28 cellular contexts compared by ENCODE assay signal in genomic region chr13:69107436-69107835, GRCh38.
"Had no signal": no experiment of that assay in that cellular context is flagged by ENCODE, and none has a peak within 500 bp of the region (broad histone marks: within the 10 kb centered on the region; RNA-seq: fewer than 3 reads in every experiment).

No MANE protein-coding gene starts in this region.

- H3K4me3 ChIP-seq: stomach, suprapubic skin, testis, thoracic aorta, thyroid gland, tibial artery, tibial nerve, transverse colon, upper lobe of left lung, upper lobe of right lung, uterus, vagina had no signal

- H3K27me3 Mint-ChIP-seq: stimulated activated memory B cell treated with anti-CD40 and anti-IgM and Interleukin-4, amounts not matched to agents 10 μg/mL and 1 μg/mL and 100 μg/mL, for 72 hours; stimulated activated naive B cell treated with anti-CD40 and anti-IgM and Interleukin-4, amounts not matched to agents 10 μg/mL and 1 μg/mL and 100 μg/mL, for 72 hours; stimulated activated naive CD8-positive, alpha-beta T cell treated with anti-CD3 and anti-CD28 coated beads, Interleukin-15, amount 100 ng/mL, for 72 hours; stimulated activated naive CD8-positive, alpha-beta T cell treated with anti-CD3 and anti-CD28 coated beads, Interleukin-15, Interleukin-2, amounts not matched to agents 100 ng/mL and 50 ng/mL, for 24 hours; type B pancreatic cell had no signal

- H3K27me3 ChIP-seq: stomach, suprapubic skin, testis, thyroid gland, tibial artery, tibial nerve, transverse colon, upper lobe of left lung, upper lobe of right lung, uterus, vagina had no signal

- H3K4me1 ChIP-seq: stomach, suprapubic skin, testis, thyroid gland, tibial artery, tibial nerve, transverse colon, upper lobe of left lung, upper lobe of right lung, uterus, vagina had no signal

- ATAC-seq: stimulated activated effector memory CD8-positive, alpha-beta T cell treated with anti-CD3 and anti-CD28 coated beads, Interleukin-12 subunit alpha, Interleukin-12 subunit beta, amount 100 ng/mL, for 72 hours; stimulated activated memory B cell treated with anti-CD40 and anti-IgM and Interleukin-4, amounts not matched to agents 10 μg/mL and 1 μg/mL and 100 μg/mL, for 72 hours; stimulated activated naive B cell treated with anti-CD40 and anti-IgM and Interleukin-4, amounts not matched to agents 10 μg/mL and 1 μg/mL and 100 μg/mL, for 72 hours; stimulated activated naive CD8-positive, alpha-beta T cell treated with anti-CD3 and anti-CD28 coated beads, Interleukin-15, amount 100 ng/mL, for 72 hours; stimulated activated naive CD8-positive, alpha-beta T cell treated with anti-CD3 and anti-CD28 coated beads, Interleukin-15, Interleukin-2, amounts not matched to agents 100 U/mL and 50 U/mL, for 24 hours; upper lobe of right lung had no signal

- H3K27ac Mint-ChIP-seq: stimulated activated effector memory CD8-positive, alpha-beta T cell treated with anti-CD3 and anti-CD28 coated beads, Interleukin-12 subunit alpha, Interleukin-12 subunit beta, amount 100 ng/mL, for 72 hours; stimulated activated memory B cell treated with anti-CD40 and anti-IgM and Interleukin-4, amounts not matched to agents 10 μg/mL and 1 μg/mL and 100 μg/mL, for 72 hours; stimulated activated naive B cell treated with anti-CD40 and anti-IgM and Interleukin-4, amounts not matched to agents 10 μg/mL and 1 μg/mL and 100 μg/mL, for 72 hours; stimulated activated naive CD8-positive, alpha-beta T cell treated with anti-CD3 and anti-CD28 coated beads, Interleukin-15, amount 100 ng/mL, for 72 hours; stimulated activated naive CD8-positive, alpha-beta T cell treated with anti-CD3 and anti-CD28 coated beads, Interleukin-15, Interleukin-2, amounts not matched to agents 100 ng/mL and 50 ng/mL, for 24 hours; type B pancreatic cell had no signal

- H3K9me3 Mint-ChIP-seq: type B pancreatic cell had no signal

- H3K36me3 Mint-ChIP-seq: stimulated activated effector memory CD8-positive, alpha-beta T cell treated with anti-CD3 and anti-CD28 coated beads, Interleukin-12 subunit alpha, Interleukin-12 subunit beta, amount 100 ng/mL, for 72 hours; stimulated activated memory B cell treated with anti-CD40 and anti-IgM and Interleukin-4, amounts not matched to agents 10 μg/mL and 1 μg/mL and 100 μg/mL, for 72 hours; stimulated activated naive B cell treated with anti-CD40 and anti-IgM and Interleukin-4, amounts not matched to agents 10 μg/mL and 1 μg/mL and 100 μg/mL, for 72 hours; type B pancreatic cell had no signal

- DNase-seq: stimulated activated CD4-positive, alpha-beta T cell treated with anti-CD3 and anti-CD28 coated beads, Interleukin-2, amount 100 ng/mL, for 48 hours; stimulated activated CD4-positive, alpha-beta T cell treated with anti-CD3 and anti-CD28 coated beads, Interleukin-4, amount 100 ng/mL, for 1 hour; stimulated activated CD4-positive, alpha-beta T cell treated with anti-CD3 and anti-CD28 coated beads, Interleukin-4, amount 100 ng/mL, for 24 hours; stimulated activated CD4-positive, alpha-beta T cell treated with anti-CD3 and anti-CD28 coated beads, Interleukin-4, amount 100 ng/mL, for 4 hours; stimulated activated CD8-positive, alpha-beta memory T cell treated with anti-CD3 and anti-CD28 coated beads, Interleukin-4, amount 100 ng/mL, for 48 hours; stimulated activated naive B cell treated with anti-CD40 and anti-IgM and Interleukin-4, amounts not matched to agents 10 μg/mL and 1 μg/mL and 100 μg/mL, for 72 hours; stimulated activated naive CD4-positive, alpha-beta T cell; stimulated activated naive CD4-positive, alpha-beta T cell treated with Interleukin-2 at 50 U/mL for 16 hours; stimulated activated naive CD8-positive, alpha-beta T cell treated with anti-CD3 and anti-CD28 coated beads, Interleukin-15, amount 100 ng/mL, for 72 hours; stimulated activated naive CD8-positive, alpha-beta T cell treated with anti-CD3 and anti-CD28 coated beads, Interleukin-15, Interleukin-2, amounts not matched to agents 100 U/mL and 50 U/mL, for 24 hours; stomach; substantia nigra; testis; thyroid gland; tibial artery; transverse colon; trophoblast cell; upper lobe of left lung; upper lobe of right lung; uterus had no signal

- H3K4me3 Mint-ChIP-seq: stimulated activated effector memory CD8-positive, alpha-beta T cell treated with anti-CD3 and anti-CD28 coated beads, Interleukin-12 subunit alpha, Interleukin-12 subunit beta, amount 100 ng/mL, for 72 hours; stimulated activated memory B cell treated with anti-CD40 and anti-IgM and Interleukin-4, amounts not matched to agents 10 μg/mL and 1 μg/mL and 100 μg/mL, for 72 hours; stimulated activated naive B cell treated with anti-CD40 and anti-IgM and Interleukin-4, amounts not matched to agents 10 μg/mL and 1 μg/mL and 100 μg/mL, for 72 hours; stimulated activated naive CD8-positive, alpha-beta T cell treated with anti-CD3 and anti-CD28 coated beads, Interleukin-15, amount 100 ng/mL, for 72 hours; stimulated activated naive CD8-positive, alpha-beta T cell treated with anti-CD3 and anti-CD28 coated beads, Interleukin-15, Interleukin-2, amounts not matched to agents 100 ng/mL and 50 ng/mL, for 24 hours; type B pancreatic cell had no signal

- H3K9me3 ChIP-seq: suprapubic skin, testis, thoracic aorta, thyroid gland, transverse colon, upper lobe of right lung, uterus had no signal

- H3K36me3 ChIP-seq: stomach, suprapubic skin, thoracic aorta, thyroid gland, tibial artery, tibial nerve, transverse colon, upper lobe of left lung, upper lobe of right lung, uterus, vagina had no signal

- H3K4me1 Mint-ChIP-seq: stimulated activated effector memory CD8-positive, alpha-beta T cell treated with anti-CD3 and anti-CD28 coated beads, Interleukin-12 subunit alpha, Interleukin-12 subunit beta, amount 100 ng/mL, for 72 hours; stimulated activated memory B cell treated with anti-CD40 and anti-IgM and Interleukin-4, amounts not matched to agents 10 μg/mL and 1 μg/mL and 100 μg/mL, for 72 hours; stimulated activated naive B cell treated with anti-CD40 and anti-IgM and Interleukin-4, amounts not matched to agents 10 μg/mL and 1 μg/mL and 100 μg/mL, for 72 hours; stimulated activated naive CD8-positive, alpha-beta T cell treated with anti-CD3 and anti-CD28 coated beads, Interleukin-15, amount 100 ng/mL, for 72 hours had no signal

- H3K27ac ChIP-seq: stomach, suprapubic skin, testis, thoracic aorta, thyroid gland, tibial artery, tibial nerve, transverse colon, upper lobe of left lung, upper lobe of right lung, uterus, vagina had no signal
